20 cellular contexts compared by ENCODE assay signal in the genomic region with DNA sequence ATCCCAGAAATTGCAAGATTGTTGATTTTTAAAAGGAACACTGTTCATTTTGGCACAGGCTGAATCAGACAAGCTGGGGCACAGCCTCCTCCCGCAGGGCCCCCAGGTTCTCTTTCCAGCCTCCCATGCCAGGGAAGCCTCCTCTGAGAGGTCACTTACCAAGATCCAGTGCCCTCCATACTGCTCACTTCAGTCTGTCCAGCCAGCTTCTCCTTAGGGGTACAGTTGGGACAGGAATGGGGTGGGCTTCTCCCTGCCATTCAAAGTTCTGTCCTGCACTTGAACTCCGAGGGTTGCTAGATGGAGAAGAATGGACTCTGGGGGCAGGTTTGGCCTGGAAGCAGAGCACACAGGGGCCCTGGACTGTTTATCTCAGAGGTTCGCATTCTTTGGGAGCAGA. TPM values are rescaled to one million over a fixed set of nuclear protein-coding genes. Genes with fewer than 3 reads are reported as not detected.
"Had no signal": no experiment of that assay in that cellular context is flagged by ENCODE, and none has a peak within 500 bp of the region (broad histone marks: within the 10 kb centered on the region; RNA-seq: fewer than 3 reads in every experiment).

No MANE protein-coding gene starts in this region.

- H3K4me3 Mint-ChIP-seq: effector memory CD8-positive, alpha-beta T cell; naive thymus-derived CD8-positive, alpha-beta T cell; nephron progenitor cell had no signal

- H3K9me3 Mint-ChIP-seq: effector memory CD8-positive, alpha-beta T cell; naive thymus-derived CD8-positive, alpha-beta T cell; nephron progenitor cell had no signal

- H3K27ac Mint-ChIP-seq: effector memory CD8-positive, alpha-beta T cell; naive thymus-derived CD8-positive, alpha-beta T cell; nephron progenitor cell had no signal

- ATAC-seq: effector memory CD8-positive, alpha-beta T cell; gastrocnemius medialis; left lung; naive thymus-derived CD8-positive, alpha-beta T cell; sciatic nerve had no signal

- DNase-seq: cerebellar nuclear complex; cortex of kidney; effector memory CD8-positive, alpha-beta T cell; foreskin fibroblast; gastrocnemius medialis; kidney; left lung; mammary epithelial cell; mesendoderm; naive thymus-derived CD8-positive, alpha-beta T cell; nephron progenitor cell; stimulated activated CD4-positive, alpha-beta T cell treated with anti-CD3 and anti-CD28 coated beads, Interleukin-12 subunit alpha, Interleukin-12 subunit beta, amount 100 ng/mL, for 4 hours; stimulated activated CD4-positive, alpha-beta T cell treated with anti-CD3 and anti-CD28 coated beads, Interleukin-1b, Interleukin-23, amount 100 ng/mL, for 48 hours; stimulated activated CD4-positive, alpha-beta T cell treated with anti-CD3 and anti-CD28 coated beads, Interleukin-4, amount 100 ng/mL, for 1 hour; stimulated activated CD8-positive, alpha-beta memory T cell treated with anti-CD3 and anti-CD28 coated beads, Interleukin-4, amount 100 ng/mL, for 48 hours; stimulated activated naive CD4-positive, alpha-beta T cell; thyroid gland; trophoblast cell had no signal

RNA-seq across cellular contexts. Expression of a gene that starts 7.5 kb away (rescaled TPM):
- total RNA-seq: dermis microvascular lymphatic vessel endothelial cell; naive thymus-derived CD8-positive, alpha-beta T cell had no signal
